ENCODE assay signal across 9 cellular contexts in the genomic region with DNA sequence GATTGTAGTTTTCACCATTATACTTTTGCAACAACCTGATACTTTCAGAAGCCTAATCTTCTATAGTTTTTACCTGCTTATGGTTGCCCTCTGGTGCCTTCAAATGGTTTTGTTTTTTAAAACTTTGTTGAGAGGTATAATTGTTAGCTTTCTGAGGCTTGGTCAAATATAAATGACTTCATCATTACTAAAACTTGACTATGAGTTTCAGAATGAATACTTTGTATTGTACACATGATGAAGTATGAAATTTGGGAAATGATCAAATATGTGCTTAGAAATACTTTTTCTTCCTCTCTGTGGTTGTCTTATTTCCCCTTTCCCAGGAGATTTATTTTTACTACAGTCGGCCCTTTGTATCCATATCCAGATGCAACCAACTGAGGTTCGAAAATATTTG.
DNase-seq lines count a peak whose midpoint lies in the region; ATAC-seq and TF ChIP-seq lines count a peak whose summit lies in the region.
"Had no signal": no experiment of that assay in that cellular context is flagged by ENCODE, and none has a peak within 500 bp of the region (broad histone marks: within the 10 kb centered on the region; RNA-seq: fewer than 3 reads in every experiment).

No MANE protein-coding gene starts in this region.

- ATAC-seq in GM18519 (IDR thresholded peaks at IDR 0.05; ENCODE audit: low FRiP score, unreplicated experiment) (peak; percentile 67), HG03439 (IDR thresholded peaks at IDR 0.05; ENCODE audit: unreplicated experiment) (peak; percentile 66), HG03342 (IDR thresholded peaks at IDR 0.05; ENCODE audit: unreplicated experiment) (no peak)

- WGBS in mammary epithelial cell (ENCODE audit: low coverage, missing lambda C conversion rate), result 46% methylated on average over 2 of the region's 2 CpGs

- BruUV-seq in mammary epithelial cell (replicated peaks; lab: Mats Ljungman, UMichigan), result no TSS peak

- CTCF ChIA-PET in AG04450 (lab: Charles Lee) (interaction anchor here (0.8 to 2.5 kb wide), 3 partner anchors 10 to 155 kb away, joined by 4 to 12 read pairs (median 8); no protein-coding TSS in a partner anchor), mammary epithelial cell (lab: Charles Lee; ENCODE audit: low non-redundant PET) (no interaction called here)

- dilution Hi-C loops in mammary epithelial cell (cut with HindIII; ENCODE audit: low sequenced_read_pairs), result no loop called here

- TF ChIP-seq CTCF in AG04450 (IDR thresholded peaks at IDR 0.05; ENCODE audit: low read depth, low read length) (0 out of 2 replicates have a peak, but pooled peaks have one; percentile 17), mammary epithelial cell (conservative IDR thresholded peaks at IDR 0.05 in 1 of 2, IDR thresholded peaks at IDR 0.05 in 1 of 2; ENCODE audit: extremely low read depth in 1 of 2, insufficient read depth in 1 of 2, low read depth in 1 of 2, low read length in 2 of 2) (peak; percentile 16 to 38)

- no peaks in the 10 kb centered on the region for H3K4me1 ChIP-seq in mammary epithelial cell (ENCODE audit: insufficient read depth, low read length)

- H3K79me2 ChIP-seq in mammary epithelial cell (ENCODE audit: insufficient read depth, low read length), result no peaks in the 10 kb centered on the region

- H3K4me3 ChIP-seq in AG04450 (ENCODE audit: low read depth, low read length) (no peak overlapping the region), mammary epithelial cell (replicated peaks in 1 of 3; ENCODE audit: insufficient read depth in 1 of 3, low read depth in 2 of 3, low read length in 3 of 3) (no peak overlapping the region)

- H3K4me2 ChIP-seq in mammary epithelial cell (ENCODE audit: insufficient read depth, low read depth, low read length), result no peak overlapping the region

- in situ Hi-C loops in mammary epithelial cell (cut with MboI; ENCODE audit: low sequenced_read_pairs in 2 of 2), result loop anchor here (25.0 kb wide), 1 partner anchor 151 kb away; a partner anchor contains a TSS

- H4K20me1 ChIP-seq in mammary epithelial cell (ENCODE audit: insufficient read depth, low read length), result no peaks in the 10 kb centered on the region

- H3K36me3 ChIP-seq in mammary epithelial cell (ENCODE audit: insufficient read depth, low read length), result no peaks in the 10 kb centered on the region

- H3K9ac ChIP-seq in mammary epithelial cell (ENCODE audit: insufficient read depth, low read length), result no peak overlapping the region

- intact Hi-C loops in mammary epithelial cell (cut with micrococcal nuclease), result loop anchor here (1.0 to 2.0 kb wide), 2 partner anchors 83 to 155 kb away; no protein-coding TSS in a partner anchor

- no peak overlapping the region for H2AFZ ChIP-seq in mammary epithelial cell (ENCODE audit: low read depth, low read length)

- DNase-seq in AG04450 (ENCODE audit: low read depth, low spot score) (no peak), mammary epithelial cell (peak; percentile 46), SHP77 treated with DMSO at 0.1 percent for 48 hours (lab: John Stamatoyannopoulos, UW) (no peak), NCI-H1105 treated with DMSO at 0.1 percent for 48 hours (lab: John Stamatoyannopoulos, UW) (no peak)
- no peak for DNase-seq in stimulated activated CD4-positive, alpha-beta T cell treated with anti-CD3 and anti-CD28 coated beads, Interleukin-4, amount 100 ng/mL, for 4 hours
- DNase-seq: DND-41 had no signal

- H3K9me3 ChIP-seq in AG04450 (ENCODE audit: control insufficient read depth, insufficient read depth, low read length), result peaks cover 6% of the 10 kb centered on the region
- no peaks in the 10 kb centered on the region for H3K9me3 ChIP-seq in mammary epithelial cell (replicated peaks; ENCODE audit: insufficient read depth, low read length)

- POLR2A ChIA-PET in AG04450 (lab: Yijun Ruan, JAX), result no interaction called here

- H3K27ac ChIP-seq in AG04450 (ENCODE audit: low read depth, low read length), result no peak overlapping the region
- H3K27ac ChIP-seq in mammary epithelial cell (ENCODE audit: insufficient read depth, low read depth, low read length), result no peak overlapping the region

- H3K27me3 ChIP-seq in AG04450 (ENCODE audit: control insufficient read depth, insufficient read depth, low read length) (no peaks in the 10 kb centered on the region), mammary epithelial cell (ENCODE audit: insufficient read depth, low read length) (no peaks in the 10 kb centered on the region)
